ENCODE assay signal across 15 cellular contexts in genomic region chr20:15702161-15702560, GRCh38.
"Had no signal": no experiment of that assay in that cellular context is flagged by ENCODE, and none has a peak within 500 bp of the region (broad histone marks: within the 10 kb centered on the region; RNA-seq: fewer than 3 reads in every experiment).

No MANE protein-coding gene starts in this region.

- H3K27me3 ChIP-seq: esophagus squamous epithelium, pancreas, transverse colon had no signal

- ATAC-seq: activated CD8-positive, alpha-beta memory T cell treated with anti-CD3 and anti-CD28 coated beads, Interleukin-2, amount 10 ng/mL, durations not matched to agents 7 days and 5 days; activated T-cell treated with anti-CD3 and anti-CD28 coated beads, Interleukin-2, amount 50 U/mL, for 4 hours; pancreas; stimulated activated naive B cell treated with anti-CD40 and anti-IgM and Interleukin-4, amounts not matched to agents 10 μg/mL and 1 μg/mL and 100 μg/mL, for 72 hours had no signal

- H3K4me3 ChIP-seq: esophagus squamous epithelium, pancreas, transverse colon had no signal

- H3K9me3 ChIP-seq: esophagus squamous epithelium, pancreas, transverse colon had no signal

- FAIRE-seq: colon, pancreas, small intestine had no signal

- H3K4me1 ChIP-seq: pancreas, transverse colon had no signal

- H3K36me3 ChIP-seq: esophagus squamous epithelium, pancreas, transverse colon had no signal

- H3K27ac ChIP-seq: pancreas, transverse colon had no signal

- DNase-seq: activated CD4-positive, alpha-beta T cell treated with anti-CD3 and anti-CD28 coated beads for 1 hour; activated CD4-positive, alpha-beta T cell treated with anti-CD3 and anti-CD28 coated beads, Interleukin-2, amount 50 U/mL, for 48 hours; activated CD8-positive, alpha-beta memory T cell treated with anti-CD3 and anti-CD28 coated beads, Interleukin-2, amount 10 ng/mL, durations not matched to agents 7 days and 5 days; activated gamma-delta T cell; activated T-cell treated with anti-CD3 and anti-CD28 coated beads, Interleukin-2, amount 50 U/mL, for 4 hours; amygdala; esophagus squamous epithelium; hypothalamus; pancreas; small intestine; stimulated activated CD4-positive, alpha-beta T cell treated with anti-CD3 and anti-CD28 coated beads, Interleukin-2, amount 100 ng/mL, for 24 hours; stimulated activated naive B cell treated with anti-CD40 and anti-IgM and Interleukin-4, amounts not matched to agents 10 μg/mL and 1 μg/mL and 100 μg/mL, for 72 hours; substantia nigra; transverse colon had no signal
